In genomic region chr12:6867407-6868210, GRCh38 we compare ENCODE assay signal across 1 cellular context.
TF ChIP-seq lines count a peak whose summit lies in the region.

Gene TPI1 (plus strand): TSS chr12:6867531. CDS start chr12:6867567, 36 bp downstream.

TF ChIP-seq in K562, 482 proteins besides CTCF, POLR2A, EP300 and RAD21 (continued from another document and continues in another):
- TF ChIP-seq MYBL2 (IDR thresholded peaks at IDR 0.05; ENCODE audit: low read depth) (no peak), MYBL2 (CRISPR knock-in tag; IDR thresholded peaks at IDR 0.05; ENCODE audit: borderline replicate concordance) (no peak), ESRRA (IDR thresholded peaks at IDR 0.05; ENCODE audit: borderline replicate concordance, low read depth) (peak; percentile 82), PRDM10 (IDR thresholded peaks at IDR 0.05; ENCODE audit: partially characterized antibody) (no peak), SIN3B (IDR thresholded peaks at IDR 0.05; ENCODE audit: low read depth) (no peak), E2F6 (IDR thresholded peaks at IDR 0.05; ENCODE audit: borderline replicate concordance in 1 of 2, extremely low read depth in 1 of 2, insufficient read depth in 1 of 2, insufficient read length in 1 of 2, low read depth in 1 of 2, low read length in 1 of 2, poor library complexity in 1 of 2, severe bottlenecking in 1 of 2) (peak; percentile 82 to 90), EZH2 (IDR thresholded peaks at IDR 0.05; ENCODE audit: borderline replicate concordance, low read depth, low read length) (no peak), SMAD2 (IDR thresholded peaks at IDR 0.05; ENCODE audit: low read depth, low read length) (no peak), ELF2 (CRISPR knock-in tag; IDR thresholded peaks at IDR 0.05) (0 out of 2 replicates have a peak, but pooled peaks have one; percentile 39), LEF1 (IDR thresholded peaks at IDR 0.05) (no peak), TCF15 (CRISPR knock-in tag; IDR thresholded peaks at IDR 0.05) (no peak), RHOXF2B (CRISPR knock-in tag; conservative IDR thresholded peaks at IDR 0.05) (no peak), PRPF4 (IDR thresholded peaks at IDR 0.05; ENCODE audit: insufficient read depth, low read depth, low read length, poor library complexity, severe bottlenecking) (peak; percentile 41), RB1 (IDR thresholded peaks at IDR 0.05; ENCODE audit: low read depth) (no peak; the same call in 1 of the 2 replicates), PHF8 (IDR thresholded peaks at IDR 0.05; ENCODE audit: borderline replicate concordance, low read length) (peak; percentile 82), ZNF507 (tag; conservative IDR thresholded peaks at IDR 0.05) (no peak), TBL1XR1 (IDR thresholded peaks at IDR 0.05; ENCODE audit: low read length in 2 of 2) (no peak), CHD1 (IDR thresholded peaks at IDR 0.05; ENCODE audit: low read length) (peak; percentile 81), POLR2H (tag; IDR thresholded peaks at IDR 0.05; ENCODE audit: low read depth) (peak; percentile 97), USF1 (CRISPR knock-in tag; IDR thresholded peaks at IDR 0.05) (no peak), ZNF707 (CRISPR knock-in tag; conservative IDR thresholded peaks at IDR 0.05) (no peak), ZBED1 (IDR thresholded peaks at IDR 0.05) (no peak), UBTF (IDR thresholded peaks at IDR 0.05; ENCODE audit: borderline replicate concordance in 1 of 2, low read depth in 2 of 2, low read length in 2 of 2) (no peak), ASH1L (IDR thresholded peaks at IDR 0.05; ENCODE audit: borderline replicate concordance, low read depth, partially characterized antibody) (no peak), RFX7 (CRISPR knock-in tag; IDR thresholded peaks at IDR 0.05) (no peak), NR2F6 (CRISPR knock-in tag; IDR thresholded peaks at IDR 0.05) (no peak), HIVEP1 (CRISPR knock-in tag; IDR thresholded peaks at IDR 0.05) (no peak), CHD7 (IDR thresholded peaks at IDR 0.05; ENCODE audit: low read depth, low read length) (no peak), ZNF764 (CRISPR knock-in tag; IDR thresholded peaks at IDR 0.05; ENCODE audit: low read depth) (no peak), KHSRP (IDR thresholded peaks at IDR 0.05) (no peak), EGR1 (conservative IDR thresholded peaks at IDR 0.05) (peak; percentile 3; the same call in 1 of the 2 replicates), CREM (IDR thresholded peaks at IDR 0.05; ENCODE audit: low read depth) (peak; percentile 42; the same call in 1 of the 2 replicates), ZNF165 (CRISPR knock-in tag; IDR thresholded peaks at IDR 0.05; ENCODE audit: borderline replicate concordance) (no peak), HNRNPK (IDR thresholded peaks at IDR 0.05; ENCODE audit: low read depth, low read length, poor library complexity, severe bottlenecking) (peak; percentile 26), FOS (IDR thresholded peaks at IDR 0.05; ENCODE audit: extremely low read depth, insufficient read length) (no peak), NELFE (IDR thresholded peaks at IDR 0.05; ENCODE audit: insufficient read depth, insufficient read length) (peak; percentile 64), SIN3A (IDR thresholded peaks at IDR 0.05; ENCODE audit: borderline replicate concordance in 2 of 2, control insufficient read depth in 1 of 2, low read depth in 2 of 2, low read length in 2 of 2) (peak; percentile 39 to 46; a peak in 2 of 4 replicates), IFI16 (CRISPR knock-in tag; IDR thresholded peaks at IDR 0.05) (no peak), ZNF696 (CRISPR knock-in tag; conservative IDR thresholded peaks at IDR 0.05) (no peak), HOMEZ (CRISPR knock-in tag; IDR thresholded peaks at IDR 0.05) (no peak), XRCC5 (IDR thresholded peaks at IDR 0.05; ENCODE audit: low read depth, low read length) (no peak)
